In the genomic region with DNA sequence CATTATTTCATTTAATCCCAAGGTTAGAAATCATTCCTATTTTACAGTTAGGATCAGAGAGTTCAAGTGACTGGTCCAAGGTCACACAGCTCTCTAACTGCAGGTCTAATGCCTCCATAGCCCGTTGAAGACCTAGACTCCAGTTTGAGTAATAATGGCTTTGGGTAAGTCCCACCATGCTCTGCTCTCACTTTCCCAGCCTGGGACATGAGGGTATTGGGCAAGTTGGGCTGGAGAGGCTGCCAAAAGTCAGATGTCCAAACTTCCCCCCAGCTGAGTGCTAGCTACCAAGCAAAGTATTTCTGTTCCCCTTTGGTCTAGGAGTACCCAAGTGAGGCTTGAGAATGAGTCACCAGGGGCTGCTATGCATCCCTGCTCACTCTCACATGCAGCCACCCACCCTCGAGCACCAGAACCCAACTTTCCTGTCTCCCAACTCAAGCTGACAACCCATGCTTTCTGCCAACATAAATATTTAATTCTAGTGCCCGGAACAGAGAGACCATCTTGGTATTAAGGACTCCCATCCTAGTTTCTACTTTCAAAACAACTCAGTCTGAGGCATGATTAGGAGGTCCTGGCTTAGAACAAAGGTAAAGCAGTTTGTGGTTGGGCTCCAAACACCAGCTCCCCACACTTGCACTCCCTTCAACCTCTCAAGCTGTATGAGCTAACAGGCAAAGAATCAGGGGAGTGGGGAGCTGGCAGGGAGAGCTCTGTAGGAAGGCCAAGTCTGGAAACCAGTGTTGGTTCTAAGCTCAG, we compare ENCODE assay signal across 1 cellular context.
TF ChIP-seq lines count a peak whose summit lies in the region.

No MANE protein-coding gene starts in this region.

TF ChIP-seq in GM23338, 12 proteins besides CTCF, POLR2A, EP300 and RAD21 (continued from another document):
- TF ChIP-seq, protein P1, sequence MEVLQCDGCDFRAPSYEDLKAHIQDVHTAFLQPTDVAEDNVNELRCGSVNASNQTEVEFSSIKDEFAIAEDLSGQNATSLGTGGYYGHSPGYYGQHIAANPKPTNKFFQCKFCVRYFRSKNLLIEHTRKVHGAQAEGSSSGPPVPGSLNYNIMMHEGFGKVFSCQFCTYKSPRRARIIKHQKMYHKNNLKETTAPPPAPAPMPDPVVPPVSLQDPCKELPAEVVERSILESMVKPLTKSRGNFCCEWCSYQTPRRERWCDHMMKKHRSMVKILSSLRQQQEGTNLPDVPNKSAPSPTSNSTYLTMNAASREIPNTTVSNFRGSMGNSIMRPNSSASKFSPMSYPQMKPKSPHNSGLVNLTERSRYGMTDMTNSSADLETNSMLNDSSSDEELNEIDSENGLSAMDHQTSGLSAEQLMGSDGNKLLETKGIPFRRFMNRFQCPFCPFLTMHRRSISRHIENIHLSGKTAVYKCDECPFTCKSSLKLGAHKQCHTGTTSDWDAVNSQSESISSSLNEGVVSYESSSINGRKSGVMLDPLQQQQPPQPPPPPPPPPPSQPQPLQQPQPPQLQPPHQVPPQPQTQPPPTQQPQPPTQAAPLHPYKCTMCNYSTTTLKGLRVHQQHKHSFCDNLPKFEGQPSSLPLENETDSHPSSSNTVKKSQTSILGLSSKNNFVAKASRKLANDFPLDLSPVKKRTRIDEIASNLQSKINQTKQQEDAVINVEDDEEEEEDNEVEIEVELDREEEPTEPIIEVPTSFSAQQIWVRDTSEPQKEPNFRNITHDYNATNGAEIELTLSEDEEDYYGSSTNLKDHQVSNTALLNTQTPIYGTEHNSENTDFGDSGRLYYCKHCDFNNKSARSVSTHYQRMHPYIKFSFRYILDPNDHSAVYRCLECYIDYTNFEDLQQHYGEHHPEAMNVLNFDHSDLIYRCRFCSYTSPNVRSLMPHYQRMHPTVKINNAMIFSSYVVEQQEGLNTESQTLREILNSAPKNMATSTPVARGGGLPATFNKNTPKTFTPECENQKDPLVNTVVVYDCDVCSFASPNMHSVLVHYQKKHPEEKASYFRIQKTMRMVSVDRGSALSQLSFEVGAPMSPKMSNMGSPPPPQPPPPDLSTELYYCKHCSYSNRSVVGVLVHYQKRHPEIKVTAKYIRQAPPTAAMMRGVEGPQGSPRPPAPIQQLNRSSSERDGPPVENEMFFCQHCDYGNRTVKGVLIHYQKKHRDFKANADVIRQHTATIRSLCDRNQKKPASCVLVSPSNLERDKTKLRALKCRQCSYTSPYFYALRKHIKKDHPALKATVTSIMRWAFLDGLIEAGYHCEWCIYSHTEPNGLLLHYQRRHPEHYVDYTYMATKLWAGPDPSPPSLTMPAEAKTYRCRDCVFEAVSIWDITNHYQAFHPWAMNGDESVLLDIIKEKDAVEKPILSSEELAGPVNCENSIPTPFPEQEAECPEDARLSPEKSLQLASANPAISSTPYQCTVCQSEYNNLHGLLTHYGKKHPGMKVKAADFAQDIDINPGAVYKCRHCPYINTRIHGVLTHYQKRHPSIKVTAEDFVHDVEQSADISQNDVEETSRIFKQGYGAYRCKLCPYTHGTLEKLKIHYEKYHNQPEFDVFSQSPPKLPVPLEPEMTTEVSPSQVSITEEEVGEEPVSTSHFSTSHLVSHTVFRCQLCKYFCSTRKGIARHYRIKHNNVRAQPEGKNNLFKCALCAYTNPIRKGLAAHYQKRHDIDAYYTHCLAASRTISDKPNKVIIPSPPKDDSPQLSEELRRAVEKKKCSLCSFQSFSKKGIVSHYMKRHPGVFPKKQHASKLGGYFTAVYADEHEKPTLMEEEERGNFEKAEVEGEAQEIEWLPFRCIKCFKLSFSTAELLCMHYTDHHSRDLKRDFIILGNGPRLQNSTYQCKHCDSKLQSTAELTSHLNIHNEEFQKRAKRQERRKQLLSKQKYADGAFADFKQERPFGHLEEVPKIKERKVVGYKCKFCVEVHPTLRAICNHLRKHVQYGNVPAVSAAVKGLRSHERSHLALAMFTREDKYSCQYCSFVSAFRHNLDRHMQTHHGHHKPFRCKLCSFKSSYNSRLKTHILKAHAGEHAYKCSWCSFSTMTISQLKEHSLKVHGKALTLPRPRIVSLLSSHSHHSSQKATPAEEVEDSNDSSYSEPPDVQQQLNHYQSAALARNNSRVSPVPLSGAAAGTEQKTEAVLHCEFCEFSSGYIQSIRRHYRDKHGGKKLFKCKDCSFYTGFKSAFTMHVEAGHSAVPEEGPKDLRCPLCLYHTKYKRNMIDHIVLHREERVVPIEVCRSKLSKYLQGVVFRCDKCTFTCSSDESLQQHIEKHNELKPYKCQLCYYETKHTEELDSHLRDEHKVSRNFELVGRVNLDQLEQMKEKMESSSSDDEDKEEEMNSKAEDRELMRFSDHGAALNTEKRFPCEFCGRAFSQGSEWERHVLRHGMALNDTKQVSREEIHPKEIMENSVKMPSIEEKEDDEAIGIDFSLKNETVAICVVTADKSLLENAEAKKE (CRISPR knock-in tag; IDR thresholded peaks at IDR 0.05) = no peak
- TF ChIP-seq POLR2AphosphoS5 (IDR thresholded peaks at IDR 0.05; ENCODE audit: low read depth) (no peak), CREB1 (CRISPR knock-in tag; IDR thresholded peaks at IDR 0.05; ENCODE audit: low read depth) (no peak), JUNB (IDR thresholded peaks at IDR 0.05; ENCODE audit: unreplicated experiment) (no peak), STAT1 (IDR thresholded peaks at IDR 0.05; ENCODE audit: unreplicated experiment) (no peak)
